ENCODE assay signal across 6 cellular contexts in the genomic region with DNA sequence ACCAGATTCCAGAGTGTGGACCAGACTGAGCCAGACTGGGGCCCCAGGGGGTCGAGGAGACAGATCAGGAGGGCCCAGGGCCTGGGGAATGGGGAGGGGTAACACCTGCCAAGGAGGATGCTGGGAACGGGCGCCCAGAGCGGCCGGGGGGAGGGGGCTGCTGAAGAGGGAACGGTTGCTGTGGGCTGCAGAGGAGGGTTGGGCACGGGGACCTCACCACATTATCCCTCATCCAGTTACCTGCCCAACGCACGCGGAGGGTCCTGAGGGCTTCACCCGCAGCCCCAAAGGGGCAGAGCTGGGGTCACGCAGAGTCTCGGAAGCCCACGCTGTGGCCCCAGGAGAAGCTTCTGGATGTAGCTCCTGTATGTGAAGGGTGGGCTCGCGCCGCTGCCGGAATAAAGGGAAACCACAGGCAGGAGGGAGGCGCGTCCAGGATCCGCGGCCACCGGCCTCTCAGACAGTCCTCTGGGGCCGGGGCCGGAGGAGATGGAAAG. TPM values are rescaled to one million over a fixed set of nuclear protein-coding genes. Genes with fewer than 3 reads are reported as not detected.
DNase-seq lines count a peak whose midpoint lies in the region; ATAC-seq and TF ChIP-seq lines count a peak whose summit lies in the region.

No MANE protein-coding gene starts in this region.

- peak overlapping the region; percentile 21 for H3K9ac ChIP-seq in HUES6 (ENCODE audit: low read length)

- H3K9me3 Mint-ChIP-seq in neural crest cell = no peaks in the 10 kb centered on the region

- H3K27ac Mint-ChIP-seq in neural crest cell (ENCODE audit: unreplicated experiment) = no peak overlapping the region

- DNase-seq in brain microvascular endothelial cell (no peak), neural crest cell (ENCODE audit: low read depth, low spot score) (no peak)
- no peak for DNase-seq in activated effector memory CD4-positive, alpha-beta T cell treated with Interleukin-2 at 50 U/mL for 16 hours

- H3K4me1 Mint-ChIP-seq in neural crest cell = peaks cover 13% of the 10 kb centered on the region

- H3K36me3 ChIP-seq in HUES6 (ENCODE audit: control insufficient read depth, insufficient read depth, low read length) (peaks cover 36% of the 10 kb centered on the region), brain microvascular endothelial cell (replicated peaks) (peaks cover 28% of the 10 kb centered on the region)

- H3K27me3 ChIP-seq in HUES6 (ENCODE audit: control insufficient read depth, insufficient read depth, low read length) (no peaks in the 10 kb centered on the region), brain microvascular endothelial cell (replicated peaks) (no peaks in the 10 kb centered on the region)

- H3K27me3 Mint-ChIP-seq in neural crest cell (ENCODE audit: low read depth) = no peaks in the 10 kb centered on the region

- ATAC-seq in GM19328 (IDR thresholded peaks at IDR 0.05; ENCODE audit: unreplicated experiment) = no peak
- ATAC-seq in HG02588 (IDR thresholded peaks at IDR 0.05; ENCODE audit: unreplicated experiment) = no peak

- TF ChIP-seq CTCF in brain microvascular endothelial cell (IDR thresholded peaks at IDR 0.05; ENCODE audit: low read depth, low read length, missing control alignments) (no peak), neural crest cell (conservative IDR thresholded peaks at IDR 0.05) (no peak)

- peak overlapping the region; percentile 78 for H3K4me3 Mint-ChIP-seq in neural crest cell

- in situ Hi-C loops in brain microvascular endothelial cell (cut with HindIII; ENCODE audit: low pct_ligation_motif_present, low sequenced_read_pairs) = no loop called here

- H3K36me3 Mint-ChIP-seq in neural crest cell (ENCODE audit: low read depth) = peaks cover 13% of the 10 kb centered on the region

- H3K27ac ChIP-seq in HUES6 (ENCODE audit: low read depth, low read length) (no peak overlapping the region), brain microvascular endothelial cell (no peak overlapping the region)

- H3K4me1 ChIP-seq in HUES6 (ENCODE audit: control insufficient read depth, insufficient read depth, low read length) = peaks cover 9% of the 10 kb centered on the region; the same call in 1 of the 2 replicates

- no peaks in the 10 kb centered on the region for H3K9me3 ChIP-seq in HUES6 (ENCODE audit: control insufficient read depth, insufficient read depth, low read depth, low read length)

- H3K4me3 ChIP-seq in HUES6 (ENCODE audit: low read depth, low read length) = peak overlapping the region; percentile 73
- peak overlapping the region; percentile 61 for H3K4me3 ChIP-seq in brain microvascular endothelial cell (ENCODE audit: low read depth, low read length)

RNA-seq across cellular contexts. Expression of a gene that starts 0.9 kb away (rescaled TPM):
- 24.3 and 24.5 TPM in 2 replicates for total RNA-seq in neural crest cell

RNA-seq across cellular contexts. Expression of a gene that starts 14.2 kb away (rescaled TPM):
- 45.7 and 46.9 TPM in 2 replicates for total RNA-seq in neural crest cell

RNA-seq across cellular contexts. Expression of a gene that starts 29.4 kb away (rescaled TPM):
- total RNA-seq in neural crest cell = 2.5 and 3.0 TPM in 2 replicates

RNA-seq across cellular contexts. Expression of a gene that starts 44.9 kb away (rescaled TPM):
- 48.8 and 54.4 TPM in 2 replicates for total RNA-seq in neural crest cell

RNA-seq across cellular contexts. Expression of a gene that starts 51.2 kb away (rescaled TPM):
- total RNA-seq in neural crest cell = 49.9 and 52.9 TPM in 2 replicates
